Comparison of ENCODE assay signal across 35 cellular contexts in the genomic region with DNA sequence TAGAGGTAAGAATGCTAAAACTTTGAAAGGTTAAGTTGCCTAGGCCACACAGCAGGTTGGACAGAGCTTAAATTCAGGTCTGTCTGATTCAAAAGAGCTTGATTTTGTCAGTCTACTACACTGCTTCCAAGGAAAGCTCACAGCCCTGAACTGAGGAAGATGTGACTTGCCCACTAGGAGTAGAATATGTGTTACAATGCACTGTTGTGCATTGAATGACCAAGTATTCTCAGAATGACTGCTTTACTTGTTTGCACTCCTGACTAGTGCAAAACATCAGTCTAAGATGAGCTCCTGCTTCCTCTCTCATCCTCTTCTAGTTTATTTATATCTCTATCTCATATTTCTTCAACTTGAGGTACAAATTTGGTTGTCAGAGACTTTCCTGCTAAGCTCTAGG. TPM values are rescaled to one million over a fixed set of nuclear protein-coding genes. Genes with fewer than 3 reads are reported as not detected.
"Had no signal": no experiment of that assay in that cellular context is flagged by ENCODE, and none has a peak within 500 bp of the region (broad histone marks: within the 10 kb centered on the region; RNA-seq: fewer than 3 reads in every experiment).

No MANE protein-coding gene starts in this region.

- FAIRE-seq: TTC549 had no signal

- H3K27ac ChIP-seq: adrenal gland, body of pancreas, brain microvascular endothelial cell, breast epithelium, cardiac muscle cell, VCaP had no signal

- H3K4me3 ChIP-seq: adrenal gland, body of pancreas, breast epithelium, cardiac muscle cell had no signal

- H3K27me3 ChIP-seq: adrenal gland, body of pancreas, brain microvascular endothelial cell, cardiac muscle cell had no signal

- H3K36me3 ChIP-seq: adrenal gland, brain microvascular endothelial cell, breast epithelium, cardiac muscle cell had no signal

- H3K9me3 ChIP-seq: adrenal gland, body of pancreas had no signal

- DNase-seq: activated B cell treated with CpG ODN at 0.5 μM for 24 hours; activated CD4-positive, alpha-beta memory T cell treated with anti-CD3 and anti-CD28 coated beads for 36 hours; activated CD4-positive, alpha-beta T cell treated with anti-CD3 and anti-CD28 coated beads for 4 hours; activated CD4-positive, alpha-beta T cell treated with anti-CD3 and anti-CD28 coated beads, Interleukin-2, amount 10 ng/mL, durations not matched to agents 24 days and 14 days; activated CD4-positive, alpha-beta T cell treated with anti-CD3 and anti-CD28 coated beads, Interleukin-2, amount 50 U/mL, for 1 hour; activated CD4-positive, alpha-beta T cell treated with anti-CD3 and anti-CD28 coated beads, Interleukin-2, amount 50 U/mL, for 4 hours; activated CD4-positive, CD25-positive, alpha-beta regulatory T cell treated with anti-CD3 and anti-CD28 coated beads, Interleukin-2, amount 50 U/mL, for 72 hours; activated CD8-positive, alpha-beta memory T cell treated with anti-CD3 and anti-CD28 coated beads, Interleukin-2, amount 50 U/mL, for 4 hours; activated CD8-positive, alpha-beta T cell treated with anti-CD3 and anti-CD28 coated beads for 36 hours; activated effector memory CD4-positive, alpha-beta T cell treated with anti-CD3 and anti-CD28 coated beads, Interleukin-2, amount 50 U/mL, for 16 hours; activated gamma-delta T cell treated with Interleukin-2 at 50 U/mL for 16 hours; activated naive CD4-positive, alpha-beta T cell; activated naive CD4-positive, alpha-beta T cell treated with anti-CD3 and anti-CD28 coated beads for 36 hours; activated naive CD4-positive, alpha-beta T cell treated with anti-CD3 and anti-CD28 coated beads, Interleukin-2, amount 50 U/mL, for 16 hours; activated naive CD8-positive, alpha-beta T cell treated with anti-CD3 and anti-CD28 coated beads for 36 hours; activated T-cell treated with anti-CD3 and anti-CD28 coated beads for 4 hours; activated T-cell treated with anti-CD3 and anti-CD28 coated beads, Interleukin-2, amount 50 U/mL, for 1 hour; activated T-cell treated with anti-CD3 and anti-CD28 coated beads, Interleukin-2, amount 50 U/mL, for 48 hours; adrenal gland; amniotic stem cell; aorta; body of pancreas; brain microvascular endothelial cell; caudate nucleus; cerebellar nuclear complex; T-helper 17 cell; T-helper 9 cell had no signal

- H3K4me1 ChIP-seq: adrenal gland, body of pancreas, breast epithelium had no signal

RNA-seq across cellular contexts. Expression of a gene that starts 56.2 kb away (rescaled TPM):
- total RNA-seq: activated B cell treated with CpG ODN at 0.5 μM for 24 hours; activated CD4-positive, alpha-beta memory T cell treated with anti-CD3 and anti-CD28 coated beads for 36 hours; activated CD4-positive, alpha-beta T cell treated with anti-CD3 and anti-CD28 coated beads, Interleukin-2, amount 10 ng/mL, durations not matched to agents 24 days and 14 days; activated CD8-positive, alpha-beta memory T cell treated with anti-CD3 and anti-CD28 coated beads for 36 hours; activated CD8-positive, alpha-beta T cell treated with anti-CD3 and anti-CD28 coated beads for 36 hours; activated naive CD4-positive, alpha-beta T cell treated with anti-CD3 and anti-CD28 coated beads for 36 hours; activated naive CD8-positive, alpha-beta T cell treated with anti-CD3 and anti-CD28 coated beads for 36 hours; adrenal gland; aorta; astrocyte; body of pancreas; breast epithelium; cardiac muscle cell; chondrocyte; T-helper 1 cell treated with Interleukin-12 subunit alpha and Interleukin-12 subunit beta and Interleukin-4 antibody, amounts not matched to agents 30 ng/mL and 1 ng/mL, for 36 hours; T-helper 17 cell had no signal
- polyA plus RNA-seq: adrenal gland, aorta, cardiac muscle cell had no signal
